In genomic region chr7:114047889-114048288, GRCh38 we compare ENCODE assay signal across 9 cellular contexts.
DNase-seq lines count a peak whose midpoint lies in the region; ATAC-seq, FAIRE-seq and TF ChIP-seq lines count a peak whose summit lies in the region.
"Had no signal": no experiment of that assay in that cellular context is flagged by ENCODE, and none has a peak within 500 bp of the region (broad histone marks: within the 10 kb centered on the region; RNA-seq: fewer than 3 reads in every experiment).

No MANE protein-coding gene starts in this region.

- intact Hi-C loops in Calu3 (cut with micrococcal nuclease; ENCODE audit: unreplicated experiment): no loop called here
- intact Hi-C loops in GM12878 (cut with micrococcal nuclease; ENCODE audit: unreplicated experiment): no loop called here
- intact Hi-C loops in naive thymus-derived CD4-positive, alpha-beta T cell (cut with micrococcal nuclease): no loop called here

- peak overlapping the region; percentile 65 for H3K27ac Mint-ChIP-seq in Calu3 (ENCODE audit: unreplicated experiment)
- peak overlapping the region in 7 of 9 donors; percentile 2 to 75 (median 46) for H3K27ac Mint-ChIP-seq in naive thymus-derived CD4-positive, alpha-beta T cell

- WGBS in GM12878 (ENCODE audit: insufficient coverage, insufficient replicate concordance, low lambda C conversion rate, missing lambda C conversion rate): 26% methylated on average over 2 of the region's 2 CpGs

- no peak overlapping the region for H3K9ac ChIP-seq in GM12878 (ENCODE audit: control insufficient read depth, insufficient read depth, low read length)

- no peaks in the 10 kb centered on the region for H3K36me3 ChIP-seq in GM12878 (ENCODE audit: control insufficient read depth in 2 of 2, insufficient read depth in 2 of 2, low read length in 1 of 2)
- no peaks in the 10 kb centered on the region for H3K36me3 ChIP-seq in naive thymus-derived CD4-positive, alpha-beta T cell (ENCODE audit: control insufficient read depth in 2 of 3, insufficient read depth in 3 of 3, low read length in 3 of 3)
- H3K36me3 ChIP-seq: Peyer's patch had no signal

- H3K4me3 Mint-ChIP-seq in Calu3 (ENCODE audit: low read depth, unreplicated experiment): peak overlapping the region; percentile 59
- H3K4me3 Mint-ChIP-seq in naive thymus-derived CD4-positive, alpha-beta T cell: peak overlapping the region; percentile 69 to 85 (median 81)

- ATAC-seq in GM12878 (no peak), GM21367 (IDR thresholded peaks at IDR 0.05; ENCODE audit: unreplicated experiment) (no peak), GM18517 (IDR thresholded peaks at IDR 0.05; ENCODE audit: unreplicated experiment) (no peak), HG03571 (IDR thresholded peaks at IDR 0.05; ENCODE audit: unreplicated experiment) (no peak)
- ATAC-seq in naive thymus-derived CD4-positive, alpha-beta T cell: peak; percentile 13

- SMC1A ChIA-PET in GM12878 (lab: Charles Lee; ENCODE audit: uncharacterized antibody, unreplicated experiment): interaction anchor here (0.9 kb wide), 1 partner anchor 1066 kb away, joined by 3 read pairs; no protein-coding TSS in a partner anchor

- DNase-seq in Calu3 (no peak), NB4 (ENCODE audit: low read depth) (peak; percentile 38), GM12878 (ENCODE audit: low read depth, low spot score) (no peak)
- DNase-seq in naive thymus-derived CD4-positive, alpha-beta T cell: no peak
- DNase-seq in effector CD8-positive, alpha-beta T cell (lab: John Stamatoyannopoulos, UW): no peak
- DNase-seq: Peyer's patch had no signal

- no peaks in the 10 kb centered on the region for H3K27me3 Mint-ChIP-seq in Calu3 (ENCODE audit: unreplicated experiment)
- peaks cover 0 to under 1% (median 0%) of the 10 kb centered on the region in 5 donors for H3K27me3 Mint-ChIP-seq in naive thymus-derived CD4-positive, alpha-beta T cell

- H3K79me2 ChIP-seq in GM12878 (ENCODE audit: control insufficient read depth, insufficient read depth, low read length): no peaks in the 10 kb centered on the region

- H4K20me1 ChIP-seq in GM12878 (ENCODE audit: control insufficient read depth, insufficient read depth): no peaks in the 10 kb centered on the region

- CTCF ChIA-PET in Calu3 (lab: Charles Lee) (interaction anchor here (0.6 kb wide), 1 partner anchor 129 kb away, joined by 3 read pairs; no protein-coding TSS in a partner anchor), GM12878 (lab: Yijun Ruan, JAX) (no interaction called here)
- CTCF ChIA-PET in naive thymus-derived CD4-positive, alpha-beta T cell (lab: Charles Lee): no interaction called here

- no peaks in the 10 kb centered on the region for H3K9me3 ChIP-seq in GM12878 (replicated peaks; ENCODE audit: control insufficient read depth, insufficient read depth, low read length)
- H3K9me3 ChIP-seq in naive thymus-derived CD4-positive, alpha-beta T cell (ENCODE audit: control insufficient read depth in 2 of 3, low read length in 3 of 3): no peaks in the 10 kb centered on the region
- H3K9me3 ChIP-seq: Peyer's patch had no signal

- H3K4me2 ChIP-seq in GM12878 (ENCODE audit: control insufficient read depth, insufficient read depth): no peak overlapping the region

- H3K4me3 ChIP-seq in NB4 (ENCODE audit: low read depth, low read length) (peak overlapping the region; percentile 33), GM12878 (no peak overlapping the region)
- H3K4me3 ChIP-seq in naive thymus-derived CD4-positive, alpha-beta T cell (ENCODE audit: low read length): peak overlapping the region; percentile 58

- POLR2A ChIA-PET in GM12878 (lab: Charles Lee): no interaction called here
- POLR2A ChIA-PET in naive thymus-derived CD4-positive, alpha-beta T cell (lab: Charles Lee): no interaction called here

- in situ Hi-C loops in GM12878 (cut with MboI): loop anchor here (25.0 kb wide), 1 partner anchor 614 kb away; no protein-coding TSS in a partner anchor

- BruUV-seq in Calu3 (replicated peaks; lab: Mats Ljungman, UMichigan) (no TSS peak), GM12878 (replicated peaks; lab: Mats Ljungman, UMichigan) (no TSS peak)

- H3K4me1 ChIP-seq in GM12878 (ENCODE audit: control insufficient read depth, insufficient read depth, low read length): peaks cover 7% of the 10 kb centered on the region; the same call in 1 of the 2 replicates
- H3K4me1 ChIP-seq in naive thymus-derived CD4-positive, alpha-beta T cell (ENCODE audit: control insufficient read depth in 2 of 2, insufficient read depth in 2 of 2, low read length in 2 of 2): no peaks in the 10 kb centered on the region

- FAIRE-seq in GM12878 (lab: Jason Lieb, UNC): no peak

- TF ChIP-seq EP300 in GM12878 (IDR thresholded peaks at IDR 0.05; ENCODE audit: borderline replicate concordance in 1 of 2, control insufficient read depth in 1 of 2, low read depth in 2 of 2, low read length in 2 of 2): no peak

- no peak for TF ChIP-seq RAD21 in GM12878 (IDR thresholded peaks at IDR 0.05; ENCODE audit: insufficient read depth, low read depth, low read length)

- peaks cover 11% of the 10 kb centered on the region for H3K4me1 Mint-ChIP-seq in Calu3 (ENCODE audit: low read depth, unreplicated experiment)
- H3K4me1 Mint-ChIP-seq in naive thymus-derived CD4-positive, alpha-beta T cell: peaks cover 6 to 31% (median 13%) of the 10 kb centered on the region in 7 donors

- H3K27me3 ChIP-seq in GM12878 (replicated peaks in 1 of 2; ENCODE audit: control insufficient read depth in 2 of 2, insufficient read depth in 2 of 2, low read length in 1 of 2): no peaks in the 10 kb centered on the region
- H3K27me3 ChIP-seq in naive thymus-derived CD4-positive, alpha-beta T cell (ENCODE audit: control insufficient read depth in 2 of 2, insufficient read depth in 2 of 2, low read length in 2 of 2): no peaks in the 10 kb centered on the region
- H3K27me3 ChIP-seq: Peyer's patch had no signal

- TF ChIP-seq CTCF in Calu3 (IDR thresholded peaks at IDR 0.05; ENCODE audit: unreplicated experiment) (no peak), NB4 (IDR thresholded peaks at IDR 0.05; ENCODE audit: low read depth, low read length) (no peak), GM12878 (IDR thresholded peaks at IDR 0.05 in 2 of 3, conservative IDR thresholded peaks at IDR 0.05 in 1 of 3; ENCODE audit: control insufficient read depth in 2 of 3, extremely low read depth in 1 of 3, insufficient read depth in 1 of 3, low read depth in 3 of 3, low read length in 3 of 3) (no peak)

- H2AFZ ChIP-seq in GM12878 (ENCODE audit: control insufficient read depth, low read depth, low read length): peak overlapping the region; percentile 17

- TF ChIP-seq POLR2A in NB4 (IDR thresholded peaks at IDR 0.05; ENCODE audit: extremely low read depth, insufficient read length) (no peak), GM12878 (IDR thresholded peaks at IDR 0.05; ENCODE audit: low read depth, low read length) (no peak)

- no peak overlapping the region for H3K27ac ChIP-seq in GM12878 (ENCODE audit: control insufficient read depth, insufficient read depth)
- H3K27ac ChIP-seq in naive thymus-derived CD4-positive, alpha-beta T cell (ENCODE audit: low read depth, low read length): no peak overlapping the region
- H3K27ac ChIP-seq: Peyer's patch had no signal

- RAD21 ChIA-PET in GM12878 (lab: Charles Lee; ENCODE audit: unreplicated experiment): no interaction called here

- no peaks in the 10 kb centered on the region for H3K9me3 Mint-ChIP-seq in Calu3 (ENCODE audit: low read depth, unreplicated experiment)
- H3K9me3 Mint-ChIP-seq in naive thymus-derived CD4-positive, alpha-beta T cell: peaks cover 0 to 5% (median 0%) of the 10 kb centered on the region in 11 donors

- no peaks in the 10 kb centered on the region for H3K36me3 Mint-ChIP-seq in Calu3 (ENCODE audit: insufficient read depth, unreplicated experiment)
- peaks cover 0 to 4% (median 0%) of the 10 kb centered on the region in 5 donors for H3K36me3 Mint-ChIP-seq in naive thymus-derived CD4-positive, alpha-beta T cell

TF ChIP-seq in GM12878, 131 proteins besides CTCF, POLR2A, EP300 and RAD21:
- TF ChIP-seq NR2C2 (IDR thresholded peaks at IDR 0.05; ENCODE audit: borderline replicate concordance, control insufficient read depth, insufficient read length, low read depth) (no peak), SREBF2 (IDR thresholded peaks at IDR 0.05; ENCODE audit: low read length) (no peak)
